ENCODE assay signal across 8 cellular contexts in genomic region chr11:66467034-66467659, GRCh38. TPM values are rescaled to one million over a fixed set of nuclear protein-coding genes. Genes with fewer than 3 reads are reported as not detected.
DNase-seq lines count a peak whose midpoint lies in the region; ATAC-seq and FAIRE-seq lines count a peak whose summit lies in the region.

No MANE protein-coding gene starts in this region.

- DNase-seq in NCI-H82 (lab: John Stamatoyannopoulos, UW) (peak; percentile 55), NCI-H82 treated with DMSO at 0.1 percent for 48 hours (lab: John Stamatoyannopoulos, UW; ENCODE audit: unreplicated experiment) (no peak), M059J (ENCODE audit: low read depth) (peak; percentile 27), amniotic epithelial cell (ENCODE audit: low read depth) (peak; percentile 21), small intestine (peak; percentile 15), cortex of kidney (lab: John Stamatoyannopoulos, UW) (no peak)

- H3K36me3 ChIP-seq in small intestine (ENCODE audit: control insufficient read depth in 2 of 2, insufficient read depth in 2 of 2, low read length in 2 of 2): no peaks in the 10 kb centered on the region

- H3K4me3 ChIP-seq in iPS-18c (ENCODE audit: insufficient read depth, low read depth, low read length): peak overlapping the region; percentile 77
- H3K4me3 ChIP-seq in small intestine (ENCODE audit: low read depth in 1 of 2, low read length in 2 of 2): peak overlapping the region; percentile 60 to 75

- WGBS in small intestine, 3 donors: 1 to 3% (median 2%) methylated on average over 36 to 72 of the region's 72 CpGs

- H3K27ac ChIP-seq in small intestine (ENCODE audit: low read depth in 1 of 2, low read length in 1 of 2): peak overlapping the region in 1 of 2 donors; percentile 30

- no peak for FAIRE-seq in small intestine (lab: Jason Lieb, UNC)

- H3K9me3 ChIP-seq in iPS-18c (ENCODE audit: control insufficient read depth, insufficient read depth, low read length): peaks cover 4% of the 10 kb centered on the region
- H3K9me3 ChIP-seq in small intestine (ENCODE audit: control insufficient read depth, low read depth): no peaks in the 10 kb centered on the region

- ATAC-seq in GM21619 (IDR thresholded peaks at IDR 0.05; ENCODE audit: unreplicated experiment): peak; percentile 36

- no peaks in the 10 kb centered on the region for H3K4me1 ChIP-seq in small intestine (ENCODE audit: control insufficient read depth in 2 of 2, insufficient read depth in 1 of 2, low read depth in 1 of 2, low read length in 1 of 2)

- H3K27me3 ChIP-seq in small intestine (ENCODE audit: control insufficient read depth in 2 of 2, insufficient read depth in 2 of 2, low read length in 2 of 2): no peaks in the 10 kb centered on the region

RNA-seq across cellular contexts. Expression of gene PELI3, which starts 0.4 kb away (rescaled TPM):
- 8.7 and 11.9 TPM in 2 replicates for total RNA-seq in M059J (2014; rRNA removed; shearing (Covaris generic))
- 1 to 10 TPM; 3.1 to 4.7 (median 4.6) TPM for polyA plus RNA-seq in small intestine

RNA-seq across cellular contexts. Expression of gene DPP3, which starts 13.1 kb away (rescaled TPM):
- 60.3 and 106 TPM in 2 replicates for total RNA-seq in M059J (2014; rRNA removed; shearing (Covaris generic))
- 10 to 100 TPM; 33.2 to 67.7 (median 41.6) TPM for polyA plus RNA-seq in small intestine

RNA-seq across cellular contexts. Expression of gene MRPL11, which starts 28.5 kb away (rescaled TPM):
- 57.9 and 80.2 TPM in 2 replicates for total RNA-seq in M059J (2014; rRNA removed; shearing (Covaris generic))
- 100 to 1,000 TPM in 1 of 3 donors, 10 to 100 TPM in 2; 57.0 to 118 (median 57.6) TPM for polyA plus RNA-seq in small intestine

RNA-seq across cellular contexts. Expression of gene BBS1, which starts 43.3 kb away (rescaled TPM):
- 24.6 and 34.3 TPM in 2 replicates for total RNA-seq in M059J (2014; rRNA removed; shearing (Covaris generic))
- polyA plus RNA-seq in small intestine: 10 to 100 TPM in 1 of 3 donors, 1 to 10 TPM in 2; 3.8 to 11.6 (median 4.2) TPM

RNA-seq across cellular contexts. Expression of gene NPAS4, which starts 46.3 kb away (rescaled TPM):
- total RNA-seq in M059J (2014; rRNA removed; shearing (Covaris generic)): not detected in 2 replicates
- polyA plus RNA-seq in small intestine: under 1 TPM in 1 of 3 donors, not detected in 2; 0.10 TPM

Comparison
In these comparisons a context has a peak if more than half of its experiments do, and no peak if none do; other contexts are left out.
1. DNase-seq: peak in NCI-H82 (single experiment), M059J (single experiment), amniotic epithelial cell (single experiment) and small intestine (single experiment); none in NCI-H82 treated with DMSO at 0.1 percent for 48 hours (single experiment) and cortex of kidney (single experiment).